26 cellular contexts compared by ENCODE assay signal in the genomic region with DNA sequence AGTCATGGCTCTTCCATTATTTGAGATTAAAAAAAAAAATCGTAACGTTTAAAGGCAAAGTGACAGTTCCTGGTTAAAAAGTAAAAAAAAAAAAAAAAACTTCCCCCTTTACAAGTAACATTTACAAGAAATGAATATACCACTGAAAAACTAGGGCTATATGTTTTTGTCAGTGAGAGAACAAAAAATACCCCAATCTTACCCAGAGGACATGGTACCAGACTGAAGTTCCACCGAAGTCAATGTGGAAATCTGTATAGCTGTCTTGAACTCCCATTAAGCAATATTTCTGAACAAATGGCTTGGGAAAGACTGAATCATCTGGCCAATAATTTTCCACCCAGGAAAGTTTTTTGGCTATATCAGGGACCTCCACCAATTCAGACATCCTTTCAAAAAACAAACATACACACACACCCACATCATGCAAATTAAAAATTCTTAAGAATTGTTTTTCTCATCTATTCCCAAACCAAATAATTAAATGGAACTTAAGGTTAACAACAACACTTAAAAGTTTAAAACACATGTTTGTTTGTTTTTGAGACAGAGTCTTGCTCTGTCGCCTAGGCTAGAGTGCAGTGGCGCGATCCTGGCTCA.
"Had no signal": no experiment of that assay in that cellular context is flagged by ENCODE, and none has a peak within 500 bp of the region (broad histone marks: within the 10 kb centered on the region; RNA-seq: fewer than 3 reads in every experiment).

No MANE protein-coding gene starts in this region.

- H3K4me1 ChIP-seq: esophagus squamous epithelium, gastroesophageal sphincter, heart left ventricle, left lung, stomach, uterus had no signal

- H3K4me3 Mint-ChIP-seq: activated CD4-positive, alpha-beta T cell treated with anti-CD3 and anti-CD28 coated beads, Interleukin-2, amount 10 ng/mL, durations not matched to agents 7 days and 5 days; activated naive CD4-positive, alpha-beta T cell treated with anti-CD3 and anti-CD28 coated beads, Interleukin-2, amount 10 ng/mL, durations not matched to agents 7 days and 5 days; endodermal cell; naive thymus-derived CD4-positive, alpha-beta T cell had no signal

- DNase-seq: activated CD4-positive, alpha-beta T cell treated with anti-CD3 and anti-CD28 coated beads, Interleukin-2, amount 10 ng/mL, durations not matched to agents 7 days and 5 days; activated CD8-positive, alpha-beta memory T cell treated with anti-CD3 and anti-CD28 coated beads for 24 hours; activated CD8-positive, alpha-beta memory T cell treated with anti-CD3 and anti-CD28 coated beads, Interleukin-2, amount 50 U/mL, for 4 hours; activated effector memory CD4-positive, alpha-beta T cell treated with anti-CD3 and anti-CD28 coated beads, Interleukin-2, amount 50 U/mL, for 16 hours; activated naive CD4-positive, alpha-beta T cell treated with anti-CD3 and anti-CD28 coated beads, Interleukin-2, amount 10 ng/mL, durations not matched to agents 7 days and 5 days; activated T-cell treated with anti-CD3 and anti-CD28 coated beads, Interleukin-2, amount 50 U/mL, for 48 hours; amniotic stem cell; endodermal cell; esophagus squamous epithelium; heart left ventricle; kidney glomerular epithelial cell; left lung; naive thymus-derived CD4-positive, alpha-beta T cell; retina; spleen; stimulated activated CD4-positive, alpha-beta T cell treated with anti-CD3 and anti-CD28 coated beads, Interleukin-4, amount 100 ng/mL, for 1 hour; stomach; trophoblast cell; uterus had no signal

- H3K36me3 ChIP-seq: uterus had no signal

- FAIRE-seq: bronchial epithelial cell had no signal

- H3K27me3 ChIP-seq: esophagus squamous epithelium, gastroesophageal sphincter, heart left ventricle, left lung, spleen, stomach, uterus had no signal

- H3K4me1 Mint-ChIP-seq: activated naive CD4-positive, alpha-beta T cell treated with anti-CD3 and anti-CD28 coated beads, Interleukin-2, amount 10 ng/mL, durations not matched to agents 7 days and 5 days; endodermal cell had no signal

- H3K9me3 ChIP-seq: esophagus squamous epithelium, gastroesophageal sphincter, heart left ventricle, left lung, spleen, stomach, uterus had no signal

- H3K9me3 Mint-ChIP-seq: activated CD4-positive, alpha-beta T cell treated with anti-CD3 and anti-CD28 coated beads, Interleukin-2, amount 10 ng/mL, durations not matched to agents 7 days and 5 days; activated naive CD4-positive, alpha-beta T cell treated with anti-CD3 and anti-CD28 coated beads, Interleukin-2, amount 10 ng/mL, durations not matched to agents 7 days and 5 days; endodermal cell; naive thymus-derived CD4-positive, alpha-beta T cell had no signal

- H3K4me3 ChIP-seq: coronary artery, esophagus squamous epithelium, gastroesophageal sphincter, heart left ventricle, left lung, lung, spleen, stomach, uterus had no signal

- H3K27me3 Mint-ChIP-seq: activated CD4-positive, alpha-beta T cell treated with anti-CD3 and anti-CD28 coated beads, Interleukin-2, amount 10 ng/mL, durations not matched to agents 7 days and 5 days; activated naive CD4-positive, alpha-beta T cell treated with anti-CD3 and anti-CD28 coated beads, Interleukin-2, amount 10 ng/mL, durations not matched to agents 7 days and 5 days; naive thymus-derived CD4-positive, alpha-beta T cell had no signal

- H3K27ac Mint-ChIP-seq: activated CD4-positive, alpha-beta T cell treated with anti-CD3 and anti-CD28 coated beads, Interleukin-2, amount 10 ng/mL, durations not matched to agents 7 days and 5 days; activated naive CD4-positive, alpha-beta T cell treated with anti-CD3 and anti-CD28 coated beads, Interleukin-2, amount 10 ng/mL, durations not matched to agents 7 days and 5 days; endodermal cell; progenitor cell of endocrine pancreas had no signal

- ATAC-seq: activated CD4-positive, CD25-positive, alpha-beta regulatory T cell treated with anti-CD3 and anti-CD28 coated beads, Interleukin-2, amount 50 U/mL, for 24 hours; gastroesophageal sphincter; heart left ventricle; left lung; naive thymus-derived CD4-positive, alpha-beta T cell; SK-N-SH treated with all-trans-retinoic acid at 6 μM for 48 hours had no signal
